Comparison of ENCODE assay signal across 1 cellular context in genomic region chr19:51926784-51927741, GRCh38.
TF ChIP-seq lines count a peak whose summit lies in the region.

Gene ZNF613 (plus strand): TSS chr19:51927472. CDS start chr19:51936221, 8,749 bp downstream.

TF ChIP-seq in GM12878, 131 proteins besides CTCF, POLR2A, EP300 and RAD21 (continued from another document and continues in another):
- TF ChIP-seq, protein P1, sequence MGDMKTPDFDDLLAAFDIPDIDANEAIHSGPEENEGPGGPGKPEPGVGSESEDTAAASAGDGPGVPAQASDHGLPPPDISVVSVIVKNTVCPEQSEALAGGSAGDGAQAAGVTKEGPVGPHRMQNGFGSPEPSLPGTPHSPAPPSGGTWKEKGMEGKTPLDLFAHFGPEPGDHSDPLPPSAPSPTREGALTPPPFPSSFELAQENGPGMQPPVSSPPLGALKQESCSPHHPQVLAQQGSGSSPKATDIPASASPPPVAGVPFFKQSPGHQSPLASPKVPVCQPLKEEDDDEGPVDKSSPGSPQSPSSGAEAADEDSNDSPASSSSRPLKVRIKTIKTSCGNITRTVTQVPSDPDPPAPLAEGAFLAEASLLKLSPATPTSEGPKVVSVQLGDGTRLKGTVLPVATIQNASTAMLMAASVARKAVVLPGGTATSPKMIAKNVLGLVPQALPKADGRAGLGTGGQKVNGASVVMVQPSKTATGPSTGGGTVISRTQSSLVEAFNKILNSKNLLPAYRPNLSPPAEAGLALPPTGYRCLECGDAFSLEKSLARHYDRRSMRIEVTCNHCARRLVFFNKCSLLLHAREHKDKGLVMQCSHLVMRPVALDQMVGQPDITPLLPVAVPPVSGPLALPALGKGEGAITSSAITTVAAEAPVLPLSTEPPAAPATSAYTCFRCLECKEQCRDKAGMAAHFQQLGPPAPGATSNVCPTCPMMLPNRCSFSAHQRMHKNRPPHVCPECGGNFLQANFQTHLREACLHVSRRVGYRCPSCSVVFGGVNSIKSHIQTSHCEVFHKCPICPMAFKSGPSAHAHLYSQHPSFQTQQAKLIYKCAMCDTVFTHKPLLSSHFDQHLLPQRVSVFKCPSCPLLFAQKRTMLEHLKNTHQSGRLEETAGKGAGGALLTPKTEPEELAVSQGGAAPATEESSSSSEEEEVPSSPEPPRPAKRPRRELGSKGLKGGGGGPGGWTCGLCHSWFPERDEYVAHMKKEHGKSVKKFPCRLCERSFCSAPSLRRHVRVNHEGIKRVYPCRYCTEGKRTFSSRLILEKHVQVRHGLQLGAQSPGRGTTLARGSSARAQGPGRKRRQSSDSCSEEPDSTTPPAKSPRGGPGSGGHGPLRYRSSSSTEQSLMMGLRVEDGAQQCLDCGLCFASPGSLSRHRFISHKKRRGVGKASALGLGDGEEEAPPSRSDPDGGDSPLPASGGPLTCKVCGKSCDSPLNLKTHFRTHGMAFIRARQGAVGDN (IDR thresholded peaks at IDR 0.05), result no peak
- TF ChIP-seq IRF5 (IDR thresholded peaks at IDR 0.05; ENCODE audit: borderline replicate concordance), result no peak
- TF ChIP-seq CBFB (IDR thresholded peaks at IDR 0.05; ENCODE audit: low read depth), result peak; percentile 31; the same call in 1 of the 2 replicates
- TF ChIP-seq HSF1 (IDR thresholded peaks at IDR 0.05; ENCODE audit: low read depth, low read length), result no peak
- TF ChIP-seq, protein P2, sequence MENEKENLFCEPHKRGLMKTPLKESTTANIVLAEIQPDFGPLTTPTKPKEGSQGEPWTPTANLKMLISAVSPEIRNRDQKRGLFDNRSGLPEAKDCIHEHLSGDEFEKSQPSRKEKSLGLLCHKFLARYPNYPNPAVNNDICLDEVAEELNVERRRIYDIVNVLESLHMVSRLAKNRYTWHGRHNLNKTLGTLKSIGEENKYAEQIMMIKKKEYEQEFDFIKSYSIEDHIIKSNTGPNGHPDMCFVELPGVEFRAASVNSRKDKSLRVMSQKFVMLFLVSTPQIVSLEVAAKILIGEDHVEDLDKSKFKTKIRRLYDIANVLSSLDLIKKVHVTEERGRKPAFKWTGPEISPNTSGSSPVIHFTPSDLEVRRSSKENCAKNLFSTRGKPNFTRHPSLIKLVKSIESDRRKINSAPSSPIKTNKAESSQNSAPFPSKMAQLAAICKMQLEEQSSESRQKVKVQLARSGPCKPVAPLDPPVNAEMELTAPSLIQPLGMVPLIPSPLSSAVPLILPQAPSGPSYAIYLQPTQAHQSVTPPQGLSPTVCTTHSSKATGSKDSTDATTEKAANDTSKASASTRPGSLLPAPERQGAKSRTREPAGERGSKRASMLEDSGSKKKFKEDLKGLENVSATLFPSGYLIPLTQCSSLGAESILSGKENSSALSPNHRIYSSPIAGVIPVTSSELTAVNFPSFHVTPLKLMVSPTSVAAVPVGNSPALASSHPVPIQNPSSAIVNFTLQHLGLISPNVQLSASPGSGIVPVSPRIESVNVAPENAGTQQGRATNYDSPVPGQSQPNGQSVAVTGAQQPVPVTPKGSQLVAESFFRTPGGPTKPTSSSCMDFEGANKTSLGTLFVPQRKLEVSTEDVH (IDR thresholded peaks at IDR 0.05; ENCODE audit: low read depth, partially characterized antibody), result no peak
- peak; percentile 49; the same call in 1 of the 2 replicates for TF ChIP-seq ZSCAN29 (IDR thresholded peaks at IDR 0.05)
- TF ChIP-seq WRNIP1 (IDR thresholded peaks at IDR 0.05; ENCODE audit: borderline replicate concordance, low read depth, low read length), result no peak; the same call in 1 of the 2 replicates
- TF ChIP-seq EED (IDR thresholded peaks at IDR 0.05; ENCODE audit: low read depth), result peak; percentile 49
- TF ChIP-seq ZNF592 (IDR thresholded peaks at IDR 0.05), result no peak
- TF ChIP-seq PAX5 (IDR thresholded peaks at IDR 0.05; ENCODE audit: borderline replicate concordance, low read depth, low read length), result peak; percentile 62; the same call in 1 of the 2 replicates
- TF ChIP-seq TAF1 (IDR thresholded peaks at IDR 0.05; ENCODE audit: borderline replicate concordance, low read depth, low read length), result no peak
- TF ChIP-seq CHD2 (IDR thresholded peaks at IDR 0.05; ENCODE audit: borderline replicate concordance, low read depth, low read length), result peak; percentile 64; the same call in 1 of the 2 replicates
- TF ChIP-seq SMAD1 (IDR thresholded peaks at IDR 0.05; ENCODE audit: low read depth, partially characterized antibody), result peak; percentile 46
- no peak for TF ChIP-seq SPI1 (IDR thresholded peaks at IDR 0.05; ENCODE audit: borderline replicate concordance, insufficient read depth, low read depth, low read length)
- no peak for TF ChIP-seq SUPT20H (IDR thresholded peaks at IDR 0.05; ENCODE audit: borderline replicate concordance, control insufficient read depth, low read depth, low read length)
- no peak for TF ChIP-seq POLR2AphosphoS5 (IDR thresholded peaks at IDR 0.05; ENCODE audit: low read length)
- TF ChIP-seq ATF3 (IDR thresholded peaks at IDR 0.05; ENCODE audit: borderline replicate concordance, extremely low read depth, low read depth, low read length), result no peak
- TF ChIP-seq USF2 (IDR thresholded peaks at IDR 0.05; ENCODE audit: borderline replicate concordance, low read depth, low read length), result no peak
- no peak for TF ChIP-seq YBX1 (IDR thresholded peaks at IDR 0.05)
- TF ChIP-seq NR2C2 (IDR thresholded peaks at IDR 0.05; ENCODE audit: borderline replicate concordance, control insufficient read depth, insufficient read length, low read depth), result no peak
- TF ChIP-seq SMC3 (IDR thresholded peaks at IDR 0.05; ENCODE audit: borderline replicate concordance, low read length), result no peak; the same call in 1 of the 2 replicates
- no peak for TF ChIP-seq SMAD5 (IDR thresholded peaks at IDR 0.05; ENCODE audit: low read depth)
- no peak for TF ChIP-seq USF1 (IDR thresholded peaks at IDR 0.05; ENCODE audit: borderline replicate concordance, extremely low read length, insufficient read depth, low read depth, low read length)
- 0 out of 2 replicates have a peak, but pooled peaks have one; percentile 13 for TF ChIP-seq TARDBP (IDR thresholded peaks at IDR 0.05; ENCODE audit: borderline replicate concordance)
- no peak for TF ChIP-seq HDGF (IDR thresholded peaks at IDR 0.05)
- no peak for TF ChIP-seq EGR1 (IDR thresholded peaks at IDR 0.05; ENCODE audit: borderline replicate concordance in 1 of 2, low read depth in 2 of 2, low read length in 2 of 2)
- TF ChIP-seq HDAC2 (IDR thresholded peaks at IDR 0.05), result no peak
- peak; percentile 90 for TF ChIP-seq CREM (IDR thresholded peaks at IDR 0.05; ENCODE audit: low read depth)
- peak; percentile 85 for TF ChIP-seq IKZF1 (conservative IDR thresholded peaks at IDR 0.05)
- peak; percentile 78 for TF ChIP-seq CREB1 (IDR thresholded peaks at IDR 0.05; ENCODE audit: low read depth)
- no peak for TF ChIP-seq NR2F1 (conservative IDR thresholded peaks at IDR 0.05)
- TF ChIP-seq ZBTB33 (IDR thresholded peaks at IDR 0.05), result 0 out of 2 replicates have a peak, but pooled peaks have one; percentile 8
- no peak for TF ChIP-seq SREBF1 (IDR thresholded peaks at IDR 0.05; ENCODE audit: low read length)
- TF ChIP-seq BMI1 (IDR thresholded peaks at IDR 0.05; ENCODE audit: borderline replicate concordance), result no peak
- TF ChIP-seq RELA (IDR thresholded peaks at IDR 0.05; ENCODE audit: borderline replicate concordance, partially characterized antibody), result peak; percentile 8
- no peak for TF ChIP-seq KDM1A (IDR thresholded peaks at IDR 0.05; ENCODE audit: borderline replicate concordance)
- TF ChIP-seq, protein P3, sequence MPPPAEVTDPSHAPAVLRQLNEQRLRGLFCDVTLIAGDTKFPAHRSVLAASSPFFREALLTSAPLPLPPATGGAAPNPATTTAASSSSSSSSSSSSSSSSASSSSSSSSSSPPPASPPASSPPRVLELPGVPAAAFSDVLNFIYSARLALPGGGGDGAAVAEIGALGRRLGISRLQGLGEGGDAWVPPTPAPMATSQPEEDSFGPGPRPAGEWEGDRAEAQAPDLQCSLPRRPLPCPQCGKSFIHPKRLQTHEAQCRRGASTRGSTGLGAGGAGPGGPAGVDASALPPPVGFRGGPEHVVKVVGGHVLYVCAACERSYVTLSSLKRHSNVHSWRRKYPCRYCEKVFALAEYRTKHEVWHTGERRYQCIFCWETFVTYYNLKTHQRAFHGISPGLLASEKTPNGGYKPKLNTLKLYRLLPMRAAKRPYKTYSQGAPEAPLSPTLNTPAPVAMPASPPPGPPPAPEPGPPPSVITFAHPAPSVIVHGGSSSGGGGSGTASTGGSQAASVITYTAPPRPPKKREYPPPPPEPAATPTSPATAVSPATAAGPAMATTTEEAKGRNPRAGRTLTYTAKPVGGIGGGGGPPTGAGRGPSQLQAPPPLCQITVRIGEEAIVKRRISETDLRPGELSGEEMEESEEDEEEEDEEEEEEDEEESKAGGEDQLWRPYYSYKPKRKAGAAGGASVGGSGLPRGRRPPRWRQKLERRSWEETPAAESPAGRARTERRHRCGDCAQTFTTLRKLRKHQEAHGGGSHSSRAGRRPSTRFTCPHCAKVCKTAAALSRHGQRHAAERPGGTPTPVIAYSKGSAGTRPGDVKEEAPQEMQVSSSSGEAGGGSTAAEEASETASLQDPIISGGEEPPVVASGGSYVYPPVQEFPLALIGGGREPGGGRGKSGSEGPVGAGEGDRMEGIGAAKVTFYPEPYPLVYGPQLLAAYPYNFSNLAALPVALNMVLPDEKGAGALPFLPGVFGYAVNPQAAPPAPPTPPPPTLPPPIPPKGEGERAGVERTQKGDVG (CRISPR knock-in tag; IDR thresholded peaks at IDR 0.05), result no peak
